ENCODE assay signal across 12 cellular contexts in the genomic region with DNA sequence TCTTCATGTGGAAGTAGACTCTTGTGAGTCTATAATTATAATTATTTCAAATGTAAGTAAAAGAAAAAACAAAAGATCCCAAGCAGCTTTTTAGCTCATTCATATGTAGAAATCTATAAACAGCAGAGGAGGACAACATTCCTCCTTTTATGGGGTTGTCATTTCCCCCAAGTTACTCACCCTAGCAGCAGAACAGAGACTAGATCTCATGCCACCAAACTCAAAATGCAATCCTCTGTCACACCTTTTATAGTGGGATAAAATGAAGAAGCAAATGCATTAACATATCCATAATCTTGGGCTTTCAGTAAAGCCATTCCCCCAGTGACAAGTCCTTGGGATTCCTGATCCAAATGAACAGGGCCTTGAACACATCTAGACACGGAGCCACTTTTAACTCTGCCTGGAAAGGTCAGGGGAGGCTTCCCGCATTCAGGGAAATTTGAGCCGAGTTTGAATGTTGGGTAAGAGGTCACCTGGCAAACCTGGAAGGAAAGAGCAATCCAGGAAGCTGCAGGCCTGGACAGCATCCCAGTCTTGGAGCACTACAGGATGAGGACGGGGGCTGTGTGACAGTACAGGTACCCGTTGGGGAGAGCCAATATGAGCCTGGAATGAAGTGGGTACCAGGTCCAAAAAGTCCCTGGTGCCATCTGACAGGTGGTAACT.
DNase-seq lines count a peak whose midpoint lies in the region; ATAC-seq and TF ChIP-seq lines count a peak whose summit lies in the region.
"Had no signal": no experiment of that assay in that cellular context is flagged by ENCODE, and none has a peak within 500 bp of the region (broad histone marks: within the 10 kb centered on the region; RNA-seq: fewer than 3 reads in every experiment).

No MANE protein-coding gene starts in this region.

- TF ChIP-seq CTCF in body of pancreas (IDR thresholded peaks at IDR 0.05) (no peak), upper lobe of right lung (IDR thresholded peaks at IDR 0.05) (no peak), GM20000 (IDR thresholded peaks at IDR 0.05; ENCODE audit: extremely low read depth, missing control alignments) (no peak), Peyer's patch (IDR thresholded peaks at IDR 0.05) (no peak)

- H3K4me1 ChIP-seq in body of pancreas (peaks cover 6% of the 10 kb centered on the region), upper lobe of right lung (peaks cover 30% of the 10 kb centered on the region), Peyer's patch (no peaks in the 10 kb centered on the region)

- 24 to 40% methylated on average over 4 to 5 of the region's 5 CpGs for whole genome bisulfite sequencing in body of pancreas, 2 donors

- H3K27me3 ChIP-seq in body of pancreas (no peaks in the 10 kb centered on the region), upper lobe of right lung (no peaks in the 10 kb centered on the region), Peyer's patch (no peaks in the 10 kb centered on the region)

- H3K27ac ChIP-seq in body of pancreas (peak overlapping the region in 1 of 4 donors; percentile 34), upper lobe of right lung (peak overlapping the region; percentile 27), Peyer's patch (no peak overlapping the region)

- H3K4me3 ChIP-seq in body of pancreas (no peak overlapping the region), upper lobe of right lung (no peak overlapping the region), Peyer's patch (no peak overlapping the region)

- peak; percentile 19 for ATAC-seq in Right ventricle myocardium inferior
- peak; percentile 35 for ATAC-seq in body of pancreas
- peak; percentile 28 for ATAC-seq in left colon
- peak; percentile 79 for ATAC-seq in upper lobe of right lung
- ATAC-seq in GM19455 (IDR thresholded peaks at IDR 0.05; ENCODE audit: unreplicated experiment) = no peak

- intact Hi-C loops in Right ventricle myocardium inferior (cut with DNase I) = loop anchor here (5.0 to 10.0 kb wide), 2 partner anchors 78 to 175 kb away; a partner anchor contains a TSS
- intact Hi-C loops in cardiac septum (cut with DNase I) = no loop called here
- intact Hi-C loops in body of pancreas (cut with DNase I) = no loop called here
- intact Hi-C loops in left colon (cut with DNase I, micrococcal nuclease) = no loop called here
- intact Hi-C loops in upper lobe of right lung (cut with DNase I) = no loop called here

- DNase-seq in Right ventricle myocardium inferior (ENCODE audit: missing footprints) (no peak), cardiac septum (ENCODE audit: low spot score) (no peak), body of pancreas (peak; percentile 32 to 53 (median 46)), left colon (peak in 1 of 2 donors; percentile 7), upper lobe of right lung (no peak), GM20000 (ENCODE audit: low spot score) (no peak), Peyer's patch (no peak)
- DNase-seq: EL; NCI-H1694 treated with DMSO at 0.1 percent for 48 hours; RPMI8226; stimulated activated CD4-positive, alpha-beta T cell treated with anti-CD3 and anti-CD28 coated beads, Interleukin-4, amount 100 ng/mL, for 4 hours had no signal

- H3K36me3 ChIP-seq in body of pancreas (replicated peaks in 1 of 2; ENCODE audit: insufficient read depth in 1 of 2, low read depth in 2 of 2) (no peaks in the 10 kb centered on the region), upper lobe of right lung (no peaks in the 10 kb centered on the region), Peyer's patch (no peaks in the 10 kb centered on the region)

- no peaks in the 10 kb centered on the region for H3K9me3 ChIP-seq in body of pancreas
- H3K9me3 ChIP-seq in upper lobe of right lung = no peaks in the 10 kb centered on the region
- no peaks in the 10 kb centered on the region for H3K9me3 ChIP-seq in Peyer's patch

- TF ChIP-seq POLR2A in body of pancreas (IDR thresholded peaks at IDR 0.05) (no peak), Peyer's patch (IDR thresholded peaks at IDR 0.05) (no peak)

Comparison
In these comparisons a context has a peak if more than half of its experiments do, and no peak if none do; other contexts are left out.
1. DNase-seq: peak in body of pancreas (4 of 4); none in Right ventricle myocardium inferior (single experiment), cardiac septum (single experiment), upper lobe of right lung (single experiment), GM20000 (single experiment) and Peyer's patch (0 of 3).